In genomic region chr11:45717526-45717925, GRCh38 we compare ENCODE assay signal across 7 cellular contexts. TPM values are rescaled to one million over a fixed set of nuclear protein-coding genes. Genes with fewer than 3 reads are reported as not detected.
"Had no signal": no experiment of that assay in that cellular context is flagged by ENCODE, and none has a peak within 500 bp of the region (broad histone marks: within the 10 kb centered on the region; RNA-seq: fewer than 3 reads in every experiment).

No MANE protein-coding gene starts in this region.

- H3K4me3 Mint-ChIP-seq: IgD-negative memory B cell had no signal

- DNase-seq: IMR-90, KBM-7 had no signal

- H3K4me3 ChIP-seq: K562 had no signal

- ATAC-seq: HepG2, K562 had no signal

- H3K36me3 Mint-ChIP-seq: IgD-negative memory B cell had no signal

- H3K9me3 Mint-ChIP-seq: IgD-negative memory B cell had no signal

- H3K27ac ChIP-seq: HL-60 had no signal

- H3K27ac Mint-ChIP-seq: IgD-negative memory B cell had no signal

RNA-seq across cellular contexts. Expression of gene CHST1, which starts 52.1 kb away (rescaled TPM):
- total RNA-seq: HepG2, HT-29, IMR-90 had no signal
- polyA plus RNA-seq: HepG2, IgD-negative memory B cell had no signal
